In genomic region chr4:177441061-177441802, GRCh38 we compare ENCODE assay signal across 8 cellular contexts. TPM values are rescaled to one million over a fixed set of nuclear protein-coding genes. Genes with fewer than 3 reads are reported as not detected.
A peak's percentile ranks its signal among the peaks of the same experiment; 100 is the strongest.
DNase-seq lines count a peak whose midpoint lies in the region; ATAC-seq and TF ChIP-seq lines count a peak whose summit lies in the region.

No MANE protein-coding gene starts in this region.

- H3K4me1 ChIP-seq in SJCRH30 (no peaks in the 10 kb centered on the region), mononuclear cell (ENCODE audit: insufficient read depth, low read length) (peaks cover 15% of the 10 kb centered on the region), uterus (peaks cover 0 to 5% of the 10 kb centered on the region in 2 donors)

- DNase-seq in Caki2 (ENCODE audit: low read depth) (peak; percentile 29), SJCRH30 (peak in 1 of 2 experiments; percentile 6), coronary artery (ENCODE audit: low spot score) (no peak), uterus (no peak), sciatic nerve (ENCODE audit: low spot score) (no peak)

- H3K27me3 ChIP-seq in SJCRH30: no peaks in the 10 kb centered on the region
- H3K27me3 ChIP-seq in mononuclear cell (ENCODE audit: insufficient read depth, low read length): no peaks in the 10 kb centered on the region
- H3K27me3 ChIP-seq in uterus: no peaks in the 10 kb centered on the region

- ATAC-seq in GM19023 (IDR thresholded peaks at IDR 0.05; ENCODE audit: unreplicated experiment) (peak; percentile 24), HG03159 (IDR thresholded peaks at IDR 0.05; ENCODE audit: unreplicated experiment) (peak; percentile 43), sciatic nerve (no peak)

- H3K27ac ChIP-seq in SJCRH30 (peak overlapping the region; percentile 88; the same call in 1 of the 2 replicates), coronary artery (peak overlapping the region; percentile 95 to 97), uterus (peak overlapping the region; percentile 93 to 96)

- in situ Hi-C loops in Caki2 (cut with HindIII; ENCODE audit: low pct_unique_long_range_greater_than_20kb, low sequenced_read_pairs): no loop called here

- H3K36me3 ChIP-seq in SJCRH30: no peaks in the 10 kb centered on the region
- no peaks in the 10 kb centered on the region for H3K36me3 ChIP-seq in uterus

- intact Hi-C loops in uterus (cut with DNase I; ENCODE audit: low total_unique reads) (no loop called here), sciatic nerve (cut with DNase I) (no loop called here)

- no peak for TF ChIP-seq POLR2A in uterus (IDR thresholded peaks at IDR 0.05)

- H3K9me3 ChIP-seq in SJCRH30 (replicated peaks) (no peaks in the 10 kb centered on the region), mononuclear cell (ENCODE audit: low read depth, low read length) (no peaks in the 10 kb centered on the region), uterus (no peaks in the 10 kb centered on the region)

- H3K4me3 ChIP-seq in SJCRH30 (peak overlapping the region; percentile 69), coronary artery (peak overlapping the region; percentile 86), mononuclear cell (ENCODE audit: low read length) (peak overlapping the region; percentile 61), uterus (peak overlapping the region; percentile 57 to 58)

- TF ChIP-seq CTCF in coronary artery (IDR thresholded peaks at IDR 0.05) (no peak), uterus (IDR thresholded peaks at IDR 0.05) (no peak)

RNA-seq across cellular contexts. Expression of gene AGA, which starts 1.0 kb away (rescaled TPM):
- total RNA-seq in Caki2 (2014; rRNA removed; shearing (Covaris generic); ENCODE audit: low replicate concordance): 30.6 and 46.2 TPM in 2 replicates
- total RNA-seq in SJCRH30 (2014; rRNA removed; shearing (Covaris generic)): 1.5 and 1.9 TPM in 2 replicates
- 16.6 TPM for total RNA-seq in mononuclear cell
- total RNA-seq in uterus: 10 to 100 TPM in 1 of 4 donors, 1 to 10 TPM in 3; 2.3 to 38.0 (median 6.8) TPM
- 11.3 TPM for total RNA-seq in sciatic nerve
